ENCODE assay signal across 13 cellular contexts in the genomic region with DNA sequence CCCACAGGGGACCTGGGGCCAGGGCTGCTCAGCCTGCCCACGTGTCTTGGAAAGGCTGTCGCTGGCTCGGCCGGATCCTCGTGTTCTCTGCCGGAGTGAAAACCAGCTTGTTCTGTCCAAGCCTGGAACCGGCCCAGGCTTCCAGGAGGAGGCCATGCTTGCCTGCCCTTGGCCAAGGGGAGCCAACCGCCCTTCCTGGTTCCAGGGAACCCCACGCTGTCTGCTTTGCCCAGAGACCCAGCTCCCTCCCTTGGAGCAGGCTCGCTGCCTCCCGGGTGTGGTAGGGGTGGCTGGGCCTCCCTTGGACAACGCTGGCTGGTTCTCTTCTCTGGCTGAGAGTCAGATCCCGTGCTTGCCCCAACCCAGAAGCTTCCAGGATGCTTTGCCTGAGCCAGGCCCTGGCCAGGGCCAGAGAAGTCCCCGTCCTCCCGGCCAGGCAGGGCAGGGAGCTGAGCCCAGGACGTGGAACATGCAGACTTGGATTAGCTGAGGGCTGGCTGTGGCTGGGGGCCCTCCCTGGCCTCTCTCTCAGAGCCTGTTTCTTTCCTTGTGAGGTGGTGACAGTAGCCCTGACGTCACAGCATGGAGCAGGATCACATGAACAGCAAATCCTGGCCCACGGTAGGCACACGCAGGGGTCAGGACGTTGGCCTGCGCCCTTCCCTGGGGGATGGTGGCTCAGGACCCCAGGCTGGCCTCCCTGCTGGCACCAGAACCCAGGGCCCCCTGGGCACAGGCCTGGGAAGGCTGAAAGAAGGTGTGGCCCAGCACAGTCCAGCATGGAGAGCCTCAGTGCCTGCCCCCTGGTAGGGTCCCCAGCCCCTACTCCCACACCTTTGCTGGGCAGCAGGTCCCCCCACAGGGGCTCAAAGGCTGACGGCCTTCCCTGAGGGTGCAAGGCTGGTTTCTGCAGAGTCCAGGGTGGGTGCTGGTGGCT.
DNase-seq lines count a peak whose midpoint lies in the region; ATAC-seq, FAIRE-seq and TF ChIP-seq lines count a peak whose summit lies in the region.
"Had no signal": no experiment of that assay in that cellular context is flagged by ENCODE, and none has a peak within 500 bp of the region (broad histone marks: within the 10 kb centered on the region; RNA-seq: fewer than 3 reads in every experiment).

No MANE protein-coding gene starts in this region.

- intact Hi-C loops in kidney (cut with DNase I), result no loop called here

- no peak overlapping the region for H3K4me3 ChIP-seq in BE2C (ENCODE audit: low read depth, low read length)
- H3K4me3 ChIP-seq in kidney (ENCODE audit: low read length in 2 of 2), result no peak overlapping the region
- no peak overlapping the region for H3K4me3 ChIP-seq in rectal smooth muscle tissue (ENCODE audit: low read length)
- H3K4me3 ChIP-seq: BLaER1 treated with 17β-estradiol and CSF1 and Interleukin-3, amounts not matched to agents 10 nM and 100 nM had no signal

- H3K27me3 ChIP-seq in BE2C (no peaks in the 10 kb centered on the region), rectal smooth muscle tissue (ENCODE audit: control insufficient read depth, insufficient read depth, low read length) (no peaks in the 10 kb centered on the region)

- H3K9ac ChIP-seq in kidney (ENCODE audit: low read length in 2 of 2), result peak overlapping the region in 1 of 2 donors; percentile 34
- H3K9ac ChIP-seq in rectal smooth muscle tissue (ENCODE audit: low read length), result no peak overlapping the region

- TF ChIP-seq CTCF in BE2C (IDR thresholded peaks at IDR 0.05; ENCODE audit: low read depth, low read length) (no peak), kidney (IDR thresholded peaks at IDR 0.05; ENCODE audit: borderline replicate concordance, extremely low read depth, insufficient read depth) (no peak)

- no peak for FAIRE-seq in kidney (lab: Jason Lieb, UNC)
- FAIRE-seq: H54, islet of Langerhans had no signal

- no peak for ATAC-seq in HG02798 (IDR thresholded peaks at IDR 0.05; ENCODE audit: poor library complexity, unreplicated experiment)
- no peak for ATAC-seq in GM18520 (IDR thresholded peaks at IDR 0.05; ENCODE audit: unreplicated experiment)

- H3K36me3 ChIP-seq in BE2C (no peaks in the 10 kb centered on the region), kidney (ENCODE audit: control insufficient read depth in 1 of 2, insufficient read depth in 2 of 2, low read length in 2 of 2) (no peaks in the 10 kb centered on the region), rectal smooth muscle tissue (ENCODE audit: control insufficient read depth, insufficient read depth, low read length) (no peaks in the 10 kb centered on the region)
- H3K36me3 ChIP-seq: BLaER1 treated with 17β-estradiol and CSF1 and Interleukin-3, amounts not matched to agents 10 nM and 100 nM had no signal

- H3K4me1 ChIP-seq in BE2C, result no peaks in the 10 kb centered on the region
- peaks cover 3 to 21% of the 10 kb centered on the region in 2 donors for H3K4me1 ChIP-seq in kidney (ENCODE audit: control insufficient read depth in 1 of 2, insufficient read depth in 1 of 2, low read depth in 1 of 2, low read length in 2 of 2)
- peaks cover 32% of the 10 kb centered on the region for H3K4me1 ChIP-seq in rectal smooth muscle tissue (ENCODE audit: control insufficient read depth, insufficient read depth, low read length)

- H3K9me3 ChIP-seq in BE2C, result no peaks in the 10 kb centered on the region
- no peaks in the 10 kb centered on the region for H3K9me3 ChIP-seq in kidney (ENCODE audit: control insufficient read depth in 1 of 2, low read length in 2 of 2)
- H3K9me3 ChIP-seq: BLaER1 treated with 17β-estradiol and CSF1 and Interleukin-3, amounts not matched to agents 10 nM and 100 nM had no signal

- DNase-seq in BE2C (peak; percentile 2), kidney (peak; percentile 95), GOT3 (lab: John Stamatoyannopoulos, UW) (no peak), NCI-H524 (lab: John Stamatoyannopoulos, UW) (no peak)
- DNase-seq: NCI-H1694 treated with DMSO at 0.1 percent for 48 hours; stimulated activated CD4-positive, alpha-beta T cell treated with anti-CD3 and anti-CD28 coated beads, Interleukin-4, amount 100 ng/mL, for 24 hours had no signal

- H3K27ac ChIP-seq in cingulate gyrus (ENCODE audit: low read depth, low read length) (peak overlapping the region; percentile 82), kidney (ENCODE audit: low read depth in 2 of 2, low read length in 2 of 2) (peak overlapping the region; percentile 78 to 89), rectal smooth muscle tissue (ENCODE audit: low read depth, low read length) (peak overlapping the region; percentile 99)
- H3K27ac ChIP-seq: BLaER1 treated with 17β-estradiol and CSF1 and Interleukin-3, amounts not matched to agents 10 nM and 100 nM had no signal

Comparison
In these comparisons a context has a peak if more than half of its experiments do, and no peak if none do; other contexts are left out.
1. DNase-seq: peak in BE2C (single experiment) and kidney (single experiment); none in GOT3 (single experiment) and NCI-H524 (0 of 2).
2. Peak in every context shown above with its lines, with median percentiles within 50 percentile points of each other: H3K27ac ChIP-seq.